ENCODE assay signal across 23 cellular contexts in genomic region chr5:127806776-127807175, GRCh38.
"Had no signal": no experiment of that assay in that cellular context is flagged by ENCODE, and none has a peak within 500 bp of the region (broad histone marks: within the 10 kb centered on the region; RNA-seq: fewer than 3 reads in every experiment).

No MANE protein-coding gene starts in this region.

- H3K4me3 ChIP-seq: stomach, suprapubic skin, testis, thoracic aorta, thyroid gland, tibial artery, tibial nerve, transverse colon, upper lobe of left lung, upper lobe of right lung, uterus, vagina had no signal

- H3K36me3 ChIP-seq: stomach, suprapubic skin, thoracic aorta, thyroid gland, tibial artery, tibial nerve, transverse colon, upper lobe of left lung, upper lobe of right lung, uterus, vagina had no signal

- H3K27me3 ChIP-seq: stomach, suprapubic skin, testis, thyroid gland, tibial artery, tibial nerve, transverse colon, upper lobe of left lung, upper lobe of right lung, uterus, vagina had no signal

- H3K4me1 ChIP-seq: suprapubic skin, testis, uterus had no signal

- H3K9me3 ChIP-seq: stomach, suprapubic skin, testis, thoracic aorta, thyroid gland, tibial artery, tibial nerve, transverse colon, upper lobe of left lung, upper lobe of right lung, uterus, vagina had no signal

- DNase-seq: stimulated activated CD4-positive, alpha-beta T cell treated with anti-CD3 and anti-CD28 coated beads, Interleukin-2, amount 100 ng/mL, for 48 hours; stimulated activated CD4-positive, alpha-beta T cell treated with anti-CD3 and anti-CD28 coated beads, Interleukin-4, amount 100 ng/mL, for 1 hour; stimulated activated CD4-positive, alpha-beta T cell treated with anti-CD3 and anti-CD28 coated beads, Interleukin-4, amount 100 ng/mL, for 24 hours; stimulated activated CD4-positive, alpha-beta T cell treated with anti-CD3 and anti-CD28 coated beads, Interleukin-4, amount 100 ng/mL, for 4 hours; stimulated activated CD8-positive, alpha-beta memory T cell treated with anti-CD3 and anti-CD28 coated beads, Interleukin-4, amount 100 ng/mL, for 48 hours; stimulated activated naive B cell treated with anti-CD40 and anti-IgM and Interleukin-4, amounts not matched to agents 10 μg/mL and 1 μg/mL and 100 μg/mL, for 72 hours; stimulated activated naive CD4-positive, alpha-beta T cell; stimulated activated naive CD4-positive, alpha-beta T cell treated with Interleukin-2 at 50 U/mL for 16 hours; stimulated activated naive CD8-positive, alpha-beta T cell treated with anti-CD3 and anti-CD28 coated beads, Interleukin-15, amount 100 ng/mL, for 72 hours; stimulated activated naive CD8-positive, alpha-beta T cell treated with anti-CD3 and anti-CD28 coated beads, Interleukin-15, Interleukin-2, amounts not matched to agents 100 U/mL and 50 U/mL, for 24 hours; stomach; testis; thyroid gland; tibial artery; transverse colon; trophoblast cell; upper lobe of left lung; upper lobe of right lung; uterus had no signal

- H3K27ac ChIP-seq: stomach, suprapubic skin, testis, thoracic aorta, thyroid gland, tibial artery, tibial nerve, transverse colon, upper lobe of left lung, upper lobe of right lung, uterus, vagina had no signal
